ENCODE assay signal across 8 cellular contexts in the genomic region with DNA sequence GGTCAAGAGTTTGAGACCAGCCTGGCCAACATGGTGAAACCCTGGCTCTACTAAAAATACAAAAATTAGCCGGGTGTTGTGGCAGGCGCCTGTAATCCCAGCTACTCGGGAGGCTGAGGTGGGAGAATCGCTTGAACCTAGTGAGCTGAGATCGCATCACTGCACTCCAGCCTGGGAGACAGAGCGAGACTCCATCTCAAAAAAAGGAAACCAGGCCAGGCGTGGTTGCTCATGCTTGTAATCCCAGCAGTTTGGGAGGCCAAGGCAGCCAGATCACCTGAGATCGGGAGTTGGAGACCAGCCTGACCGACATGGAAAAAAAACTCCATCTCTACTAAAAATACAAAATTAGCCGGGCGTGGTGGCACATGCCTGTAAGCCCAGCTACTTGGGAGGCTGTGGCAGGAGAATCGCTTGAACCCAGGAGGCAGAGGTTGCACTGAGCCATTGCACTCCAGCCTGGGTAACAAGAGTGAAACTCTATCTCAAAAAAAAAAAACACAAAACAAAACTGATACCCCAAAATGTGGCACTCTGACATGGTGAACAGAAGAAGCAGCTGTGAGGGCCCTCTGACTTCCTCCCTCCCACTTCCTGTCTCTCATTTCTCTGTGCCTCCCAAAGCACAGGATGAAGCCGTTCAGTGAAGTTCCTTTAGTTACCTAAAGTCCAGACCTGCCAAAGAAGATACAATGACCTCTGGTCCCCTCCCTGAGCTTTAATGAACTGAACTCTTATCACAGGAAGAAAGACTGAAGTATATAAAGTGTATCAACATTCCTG.
DNase-seq lines count a peak whose midpoint lies in the region; ATAC-seq lines count a peak whose summit lies in the region.
"Not testable (repeated sequence)": the region's sequence is repeated elsewhere in the genome, so short reads cannot be mapped to it uniquely, and the experiment has no call there.

No MANE protein-coding gene starts in this region.

- H3K4me2 ChIP-seq in Karpas-422 (ENCODE audit: low read depth, low read length, poor library complexity, severe bottlenecking), result not testable (repeated sequence)

- not testable (repeated sequence) for H3K36me3 Mint-ChIP-seq in CD4-positive, CD25-positive, alpha-beta regulatory T cell; activated CD4-positive, alpha-beta T cell treated with anti-CD3 and anti-CD28 coated beads, Interleukin-2, amount 10 ng/mL, durations not matched to agents 24 days and 14 days (ENCODE audit: low read depth); effector memory CD8-positive, alpha-beta T cell (ENCODE audit: insufficient read depth)

- not testable (repeated sequence) for H3K27me3 ChIP-seq in CD4-positive, CD25-positive, alpha-beta regulatory T cell (ENCODE audit: control insufficient read depth, insufficient read depth, low read length); Karpas-422 (ENCODE audit: low read length)

- H4K20me1 ChIP-seq in Karpas-422 (ENCODE audit: insufficient read depth, low read depth, low read length), result not testable (repeated sequence)

- not testable (repeated sequence) for H3K4me3 Mint-ChIP-seq in CD4-positive, CD25-positive, alpha-beta regulatory T cell; activated CD4-positive, alpha-beta T cell treated with anti-CD3 and anti-CD28 coated beads, Interleukin-2, amount 10 ng/mL, durations not matched to agents 24 days and 14 days; effector memory CD8-positive, alpha-beta T cell

- H3K79me2 ChIP-seq in Karpas-422 (ENCODE audit: low read length), result not testable (repeated sequence)

- H3K9me3 Mint-ChIP-seq in CD4-positive, CD25-positive, alpha-beta regulatory T cell, result peaks cover 0 to 16% (median 5%) of the 10 kb centered on the region in 7 donors
- not testable (repeated sequence) for H3K9me3 Mint-ChIP-seq in activated CD4-positive, alpha-beta T cell treated with anti-CD3 and anti-CD28 coated beads, Interleukin-2, amount 10 ng/mL, durations not matched to agents 24 days and 14 days; effector memory CD8-positive, alpha-beta T cell

- not testable (repeated sequence) for H3K4me3 ChIP-seq in CD4-positive, CD25-positive, alpha-beta regulatory T cell (ENCODE audit: low read depth, low read length); Karpas-422 (ENCODE audit: low read length)

- H3K36me3 ChIP-seq in CD4-positive, CD25-positive, alpha-beta regulatory T cell (ENCODE audit: control insufficient read depth, insufficient read depth, low read length); Karpas-422 (ENCODE audit: insufficient read depth, low read length): not testable (repeated sequence)

- intact Hi-C loops in activated CD4-positive, alpha-beta T cell treated with anti-CD3 and anti-CD28 coated beads, Interleukin-2, amount 10 ng/mL, durations not matched to agents 24 days and 14 days (cut with micrococcal nuclease), result not testable (repeated sequence)

- DNase-seq in CD4-positive, CD25-positive, alpha-beta regulatory T cell, result peak in 1 of 3 donors; percentile 67
- peak; percentile 43 for DNase-seq in Karpas-422
- peak; percentile 63 for DNase-seq in activated CD4-positive, alpha-beta T cell treated with anti-CD3 and anti-CD28 coated beads, Interleukin-2, amount 10 ng/mL, durations not matched to agents 24 days and 14 days
- not testable (repeated sequence) for DNase-seq in effector memory CD8-positive, alpha-beta T cell

- peak in 1 of 2 donors; percentile 53 for ATAC-seq in CD4-positive, CD25-positive, alpha-beta regulatory T cell (ENCODE audit: low read depth in 2 of 2)
- ATAC-seq in GM18520 (IDR thresholded peaks at IDR 0.05; ENCODE audit: unreplicated experiment) (peak; percentile 82), GM19463 (IDR thresholded peaks at IDR 0.05; ENCODE audit: unreplicated experiment) (peak; percentile 88), HG02588 (IDR thresholded peaks at IDR 0.05; ENCODE audit: unreplicated experiment) (peak; percentile 76), HG03139 (IDR thresholded peaks at IDR 0.05; ENCODE audit: unreplicated experiment) (peak; percentile 75)
- ATAC-seq in effector memory CD8-positive, alpha-beta T cell (replicated peaks), result not testable (repeated sequence)

- not testable (repeated sequence) for H3K27ac ChIP-seq in CD4-positive, CD25-positive, alpha-beta regulatory T cell (ENCODE audit: insufficient read depth, low read length, poor library complexity, severe bottlenecking); Karpas-422 (ENCODE audit: low read length)

- H3K4me1 Mint-ChIP-seq in CD4-positive, CD25-positive, alpha-beta regulatory T cell, result peaks cover 0 to 14% (median 8%) of the 10 kb centered on the region in 4 donors
- H3K4me1 Mint-ChIP-seq in activated CD4-positive, alpha-beta T cell treated with anti-CD3 and anti-CD28 coated beads, Interleukin-2, amount 10 ng/mL, durations not matched to agents 24 days and 14 days; effector memory CD8-positive, alpha-beta T cell (ENCODE audit: low read depth in 2 of 2): not testable (repeated sequence)

- not testable (repeated sequence) for H3K9ac ChIP-seq in Karpas-422 (ENCODE audit: low read length)

- H3K4me1 ChIP-seq in CD4-positive, CD25-positive, alpha-beta regulatory T cell (ENCODE audit: control insufficient read depth, insufficient read depth, low read length, poor library complexity, severe bottlenecking); Karpas-422 (ENCODE audit: low read length): not testable (repeated sequence)

- H3K27ac Mint-ChIP-seq in CD4-positive, CD25-positive, alpha-beta regulatory T cell, result peak overlapping the region; percentile 76 to 87 (median 82)
- peak overlapping the region; percentile 68 for H3K27ac Mint-ChIP-seq in activated CD4-positive, alpha-beta T cell treated with anti-CD3 and anti-CD28 coated beads, Interleukin-2, amount 10 ng/mL, durations not matched to agents 24 days and 14 days
- peak overlapping the region; percentile 79 to 85 for H3K27ac Mint-ChIP-seq in effector memory CD8-positive, alpha-beta T cell

- not testable (repeated sequence) for H3K9me3 ChIP-seq in CD4-positive, CD25-positive, alpha-beta regulatory T cell (ENCODE audit: control insufficient read depth in 2 of 2, low read length in 2 of 2); Karpas-422 (ENCODE audit: low read length)

- peak overlapping the region; percentile 98 for H2AFZ ChIP-seq in Karpas-422 (ENCODE audit: low read length)

- not testable (repeated sequence) for H3K9me2 ChIP-seq in Karpas-422 (replicated peaks; ENCODE audit: insufficient read depth, low read length)

- not testable (repeated sequence) for H3K27me3 Mint-ChIP-seq in CD4-positive, CD25-positive, alpha-beta regulatory T cell; activated CD4-positive, alpha-beta T cell treated with anti-CD3 and anti-CD28 coated beads, Interleukin-2, amount 10 ng/mL, durations not matched to agents 24 days and 14 days; effector memory CD8-positive, alpha-beta T cell
